Comparison of ENCODE assay signal across 1 cellular context in the genomic region with DNA sequence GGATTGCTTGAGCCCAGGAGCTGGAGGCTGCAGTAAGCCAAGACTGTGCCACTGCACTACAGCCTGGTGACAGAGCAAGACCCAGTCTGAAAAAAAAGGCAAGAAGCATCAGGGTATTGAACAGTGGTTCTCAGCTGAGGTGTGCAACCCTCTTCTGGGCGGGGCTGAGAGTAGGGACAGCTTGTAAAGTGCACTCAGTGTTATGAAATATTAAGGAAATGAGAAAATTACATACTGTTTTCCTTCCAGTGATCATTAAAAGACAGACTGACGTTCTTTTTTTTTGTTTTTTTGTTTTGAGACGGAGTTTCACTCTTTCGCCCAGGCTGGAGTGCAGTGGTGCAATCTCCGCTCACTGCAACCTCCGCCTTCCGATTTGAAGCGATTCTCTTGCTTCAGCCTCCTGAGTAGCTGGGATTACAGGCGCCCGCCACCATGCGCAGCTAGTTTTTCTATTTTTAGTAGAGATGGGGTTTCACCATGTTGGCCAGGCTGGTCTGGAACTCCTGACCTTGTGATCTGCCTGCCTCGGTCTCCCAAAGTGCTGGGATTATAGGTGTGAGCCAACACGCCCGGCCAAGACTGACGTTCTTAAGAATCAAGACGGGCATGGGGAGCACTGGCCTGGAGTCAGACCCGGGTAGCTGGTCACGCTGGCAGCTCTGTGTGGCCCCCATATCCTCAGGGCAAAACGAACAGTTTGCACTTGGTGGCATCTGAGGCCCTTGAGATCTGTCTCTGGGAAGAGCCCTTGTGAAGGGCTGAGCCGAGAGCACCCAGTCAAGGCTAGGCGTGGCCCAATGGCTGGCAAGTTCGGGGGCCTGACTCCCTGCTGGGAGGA.
TF ChIP-seq lines count a peak whose summit lies in the region.

No MANE protein-coding gene starts in this region.

TF ChIP-seq in K562, 482 proteins besides CTCF, POLR2A, EP300 and RAD21 (continues in another document):
- no peak for TF ChIP-seq PHB (CRISPR knock-in tag; IDR thresholded peaks at IDR 0.05)
- TF ChIP-seq TCF7L2 (IDR thresholded peaks at IDR 0.05; ENCODE audit: low read depth, low read length): no peak
- TF ChIP-seq, protein P1, sequence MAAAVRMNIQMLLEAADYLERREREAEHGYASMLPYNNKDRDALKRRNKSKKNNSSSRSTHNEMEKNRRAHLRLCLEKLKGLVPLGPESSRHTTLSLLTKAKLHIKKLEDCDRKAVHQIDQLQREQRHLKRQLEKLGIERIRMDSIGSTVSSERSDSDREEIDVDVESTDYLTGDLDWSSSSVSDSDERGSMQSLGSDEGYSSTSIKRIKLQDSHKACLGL (CRISPR knock-in tag; IDR thresholded peaks at IDR 0.05; ENCODE audit: borderline replicate concordance, poor library complexity, severe bottlenecking): no peak
- no peak for TF ChIP-seq BDP1 (IDR thresholded peaks at IDR 0.05; ENCODE audit: insufficient read depth, insufficient read length)
- no peak for TF ChIP-seq NFE2 (IDR thresholded peaks at IDR 0.05; ENCODE audit: low read depth)
- no peak for TF ChIP-seq DNMT1 (IDR thresholded peaks at IDR 0.05)
- TF ChIP-seq MCM7 (IDR thresholded peaks at IDR 0.05): no peak
- TF ChIP-seq TAF15 (IDR thresholded peaks at IDR 0.05; ENCODE audit: low read depth, low read length): no peak
- 0 out of 2 replicates have a peak, but pooled peaks have one; percentile 34 for TF ChIP-seq RBFOX2 (IDR thresholded peaks at IDR 0.05; ENCODE audit: low read depth, low read length)
- no peak for TF ChIP-seq ETS2 (tag; IDR thresholded peaks at IDR 0.05; ENCODE audit: borderline replicate concordance, poor library complexity, severe bottlenecking)
- TF ChIP-seq ZBTB40 (IDR thresholded peaks at IDR 0.05): no peak
- no peak for TF ChIP-seq ZBTB40 (CRISPR knock-in tag; IDR thresholded peaks at IDR 0.05)
- TF ChIP-seq, protein P2, sequence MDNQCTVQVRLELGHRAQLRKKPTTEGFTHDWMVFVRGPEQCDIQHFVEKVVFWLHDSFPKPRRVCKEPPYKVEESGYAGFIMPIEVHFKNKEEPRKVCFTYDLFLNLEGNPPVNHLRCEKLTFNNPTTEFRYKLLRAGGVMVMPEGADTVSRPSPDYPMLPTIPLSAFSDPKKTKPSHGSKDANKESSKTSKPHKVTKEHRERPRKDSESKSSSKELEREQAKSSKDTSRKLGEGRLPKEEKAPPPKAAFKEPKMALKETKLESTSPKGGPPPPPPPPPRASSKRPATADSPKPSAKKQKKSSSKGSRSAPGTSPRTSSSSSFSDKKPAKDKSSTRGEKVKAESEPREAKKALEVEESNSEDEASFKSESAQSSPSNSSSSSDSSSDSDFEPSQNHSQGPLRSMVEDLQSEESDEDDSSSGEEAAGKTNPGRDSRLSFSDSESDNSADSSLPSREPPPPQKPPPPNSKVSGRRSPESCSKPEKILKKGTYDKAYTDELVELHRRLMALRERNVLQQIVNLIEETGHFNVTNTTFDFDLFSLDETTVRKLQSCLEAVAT (IDR thresholded peaks at IDR 0.05): 0 out of 4 replicates have a peak, but pooled peaks of 1 of the 2 experiments have one; percentile 27
- no peak for TF ChIP-seq SPI1 (IDR thresholded peaks at IDR 0.05; ENCODE audit: borderline replicate concordance, low read depth, low read length)
- TF ChIP-seq CHCHD3 (CRISPR knock-in tag; IDR thresholded peaks at IDR 0.05): no peak
- TF ChIP-seq MGA (IDR thresholded peaks at IDR 0.05): no peak
- TF ChIP-seq, protein P3, sequence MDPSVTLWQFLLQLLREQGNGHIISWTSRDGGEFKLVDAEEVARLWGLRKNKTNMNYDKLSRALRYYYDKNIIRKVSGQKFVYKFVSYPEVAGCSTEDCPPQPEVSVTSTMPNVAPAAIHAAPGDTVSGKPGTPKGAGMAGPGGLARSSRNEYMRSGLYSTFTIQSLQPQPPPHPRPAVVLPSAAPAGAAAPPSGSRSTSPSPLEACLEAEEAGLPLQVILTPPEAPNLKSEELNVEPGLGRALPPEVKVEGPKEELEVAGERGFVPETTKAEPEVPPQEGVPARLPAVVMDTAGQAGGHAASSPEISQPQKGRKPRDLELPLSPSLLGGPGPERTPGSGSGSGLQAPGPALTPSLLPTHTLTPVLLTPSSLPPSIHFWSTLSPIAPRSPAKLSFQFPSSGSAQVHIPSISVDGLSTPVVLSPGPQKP (CRISPR knock-in tag; IDR thresholded peaks at IDR 0.05): no peak
- TF ChIP-seq CREBBP (IDR thresholded peaks at IDR 0.05; ENCODE audit: low read depth, low read length): no peak
- no peak for TF ChIP-seq SMARCB1 (IDR thresholded peaks at IDR 0.05; ENCODE audit: insufficient read length, low read depth)
- TF ChIP-seq HDGF (IDR thresholded peaks at IDR 0.05): no peak
